In the genomic region with DNA sequence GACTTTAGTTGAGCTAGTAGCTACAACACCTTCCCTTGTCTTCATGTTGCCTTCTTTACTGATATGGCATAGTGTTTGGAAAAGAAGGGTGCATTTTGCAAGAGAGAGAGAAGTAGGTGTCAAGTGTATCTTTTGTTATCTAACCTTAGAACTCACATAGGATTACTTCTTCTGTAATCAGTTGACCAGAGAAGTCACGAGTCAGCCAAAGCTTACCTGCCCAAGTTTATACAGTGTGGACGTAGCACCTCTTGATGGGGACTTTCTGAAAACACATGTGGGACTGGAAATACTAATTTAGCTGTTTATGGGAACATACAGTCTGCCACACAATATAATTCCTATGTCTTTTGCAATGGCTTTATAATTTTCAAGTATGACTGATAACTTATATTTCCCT, we compare ENCODE assay signal across 29 cellular contexts. TPM values are rescaled to one million over a fixed set of nuclear protein-coding genes. Genes with fewer than 3 reads are reported as not detected.
DNase-seq lines count a peak whose midpoint lies in the region; FAIRE-seq and TF ChIP-seq lines count a peak whose summit lies in the region.
"Had no signal": no experiment of that assay in that cellular context is flagged by ENCODE, and none has a peak within 500 bp of the region (broad histone marks: within the 10 kb centered on the region; RNA-seq: fewer than 3 reads in every experiment).

No MANE protein-coding gene starts in this region.

- DNase-seq in DMS53 (lab: John Stamatoyannopoulos, UW) (peak; percentile 24), DMS53 treated with DMSO at 0.1 percent for 48 hours (lab: John Stamatoyannopoulos, UW; ENCODE audit: unreplicated experiment) (no peak), small intestine (peak; percentile 50), nephron progenitor cell (no peak)
- no peak for DNase-seq in activated T-cell treated with anti-CD3 and anti-CD28 coated beads, Interleukin-2, amount 50 U/mL, for 24 hours
- DNase-seq in activated CD8-positive, alpha-beta memory T cell treated with anti-CD3 and anti-CD28 coated beads, Interleukin-2, amount 50 U/mL, for 48 hours = no peak
- DNase-seq: activated CD4-positive, alpha-beta T cell treated with anti-CD3 and anti-CD28 coated beads, Interleukin-2, amount 50 U/mL, for 48 hours; activated CD4-positive, CD25-positive, alpha-beta regulatory T cell; activated CD8-positive, alpha-beta memory T cell treated with anti-CD3 and anti-CD28 coated beads, Interleukin-2, amount 50 U/mL, for 4 hours; CD4-positive, alpha-beta T cell; DMS 273 treated with DMSO at 0.1 percent for 48 hours; effector memory CD4-positive, alpha-beta T cell; erythroblast; Karpas-422; left ventricle myocardium inferior; midbrain; natural killer cell; NCI-H146; NCI-H510A; NK-92 treated with Interleukin-12 subunit alpha and Interleukin-12 subunit beta, amount 100 ng/mL, for 24 hours; SHP77 treated with DMSO at 0.1 percent for 48 hours; tibial artery had no signal

- 13 to 44% (median 24%) methylated on average over 2 of the region's 2 CpGs for WGBS in small intestine, 3 donors

- no peaks in the 10 kb centered on the region for H3K9me3 Mint-ChIP-seq in activated T-cell treated with anti-CD3 and anti-CD28 coated beads, Interleukin-2, amount 50 U/mL, for 24 hours
- no peaks in the 10 kb centered on the region for H3K9me3 Mint-ChIP-seq in nephron progenitor cell
- H3K9me3 Mint-ChIP-seq: activated naive CD4-positive, alpha-beta T cell treated with anti-CD3 and anti-CD28 coated beads, Interleukin-2, amount 50 U/mL, for 24 hours; activated T-helper 17 cell treated with anti-CD3 and anti-CD28 coated beads, Interleukin-2, amount 50 U/mL, for 72 hours; CD4-positive, alpha-beta T cell; natural killer cell; stimulated activated naive CD8-positive, alpha-beta T cell treated with anti-CD3 and anti-CD28 coated beads, Interleukin-15, Interleukin-2, amounts not matched to agents 100 ng/mL and 50 ng/mL, for 24 hours had no signal

- H3K4me1 Mint-ChIP-seq in activated T-cell treated with anti-CD3 and anti-CD28 coated beads, Interleukin-2, amount 50 U/mL, for 24 hours (ENCODE audit: low read depth) = peaks cover 1% of the 10 kb centered on the region
- H3K4me1 Mint-ChIP-seq in nephron progenitor cell = peaks cover 10% of the 10 kb centered on the region
- H3K4me1 Mint-ChIP-seq: activated naive CD4-positive, alpha-beta T cell treated with anti-CD3 and anti-CD28 coated beads, Interleukin-2, amount 50 U/mL, for 24 hours; activated T-helper 17 cell treated with anti-CD3 and anti-CD28 coated beads, Interleukin-2, amount 50 U/mL, for 72 hours; natural killer cell had no signal

- H3K27me3 Mint-ChIP-seq in activated T-cell treated with anti-CD3 and anti-CD28 coated beads, Interleukin-2, amount 50 U/mL, for 24 hours = peaks cover 20% of the 10 kb centered on the region
- H3K27me3 Mint-ChIP-seq in nephron progenitor cell (ENCODE audit: low read depth, poor library complexity) = no peaks in the 10 kb centered on the region

- H3K9me2 ChIP-seq in OCI-LY1 (ENCODE audit: low read depth, low read length) = no peaks in the 10 kb centered on the region

- H3K27ac Mint-ChIP-seq in activated T-cell treated with anti-CD3 and anti-CD28 coated beads, Interleukin-2, amount 50 U/mL, for 24 hours = no peak overlapping the region
- no peak overlapping the region for H3K27ac Mint-ChIP-seq in nephron progenitor cell
- H3K27ac Mint-ChIP-seq: activated naive CD4-positive, alpha-beta T cell treated with anti-CD3 and anti-CD28 coated beads, Interleukin-2, amount 50 U/mL, for 24 hours; activated T-helper 17 cell treated with anti-CD3 and anti-CD28 coated beads, Interleukin-2, amount 50 U/mL, for 72 hours; CD4-positive, alpha-beta T cell; natural killer cell; stimulated activated naive CD8-positive, alpha-beta T cell treated with anti-CD3 and anti-CD28 coated beads, Interleukin-15, Interleukin-2, amounts not matched to agents 100 ng/mL and 50 ng/mL, for 24 hours had no signal

- H3K4me3 ChIP-seq in OCI-LY1 (ENCODE audit: low read depth, low read length, poor library complexity, severe bottlenecking) (no peak overlapping the region), iPS-18a (ENCODE audit: low read length) (no peak overlapping the region), small intestine (ENCODE audit: low read depth in 1 of 2, low read length in 2 of 2) (no peak overlapping the region)
- H3K4me3 ChIP-seq: left ventricle myocardium inferior, tibial artery had no signal

- no peaks in the 10 kb centered on the region for H3K36me3 ChIP-seq in OCI-LY1 (ENCODE audit: insufficient read depth, low read length)
- H3K36me3 ChIP-seq in iPS-18a (ENCODE audit: control insufficient read depth, low read depth, low read length) = no peaks in the 10 kb centered on the region
- H3K36me3 ChIP-seq in small intestine (ENCODE audit: control insufficient read depth in 2 of 2, insufficient read depth in 2 of 2, low read length in 2 of 2) = no peaks in the 10 kb centered on the region
- H3K36me3 ChIP-seq: left ventricle myocardium inferior, tibial artery had no signal

- H3K4me3 Mint-ChIP-seq in activated T-cell treated with anti-CD3 and anti-CD28 coated beads, Interleukin-2, amount 50 U/mL, for 24 hours = no peak overlapping the region
- H3K4me3 Mint-ChIP-seq in nephron progenitor cell = no peak overlapping the region
- H3K4me3 Mint-ChIP-seq: activated naive CD4-positive, alpha-beta T cell treated with anti-CD3 and anti-CD28 coated beads, Interleukin-2, amount 50 U/mL, for 24 hours; activated T-helper 17 cell treated with anti-CD3 and anti-CD28 coated beads, Interleukin-2, amount 50 U/mL, for 72 hours; CD4-positive, alpha-beta T cell; natural killer cell; stimulated activated naive CD8-positive, alpha-beta T cell treated with anti-CD3 and anti-CD28 coated beads, Interleukin-15, Interleukin-2, amounts not matched to agents 100 ng/mL and 50 ng/mL, for 24 hours had no signal

- no peak overlapping the region for H2AFZ ChIP-seq in OCI-LY1 (ENCODE audit: low read length)

- H4K20me1 ChIP-seq in OCI-LY1 (ENCODE audit: insufficient read depth, low read length) = peaks cover 2% of the 10 kb centered on the region; the same call in 1 of the 2 replicates

- FAIRE-seq in small intestine (lab: Jason Lieb, UNC) = no peak

- no peaks in the 10 kb centered on the region for H3K79me2 ChIP-seq in OCI-LY1 (ENCODE audit: insufficient read depth, low read length)

- H3K27me3 ChIP-seq in OCI-LY1 (ENCODE audit: insufficient read depth, low read length) = no peaks in the 10 kb centered on the region
- no peaks in the 10 kb centered on the region for H3K27me3 ChIP-seq in iPS-18a (ENCODE audit: control insufficient read depth, insufficient read depth, low read length)
- no peaks in the 10 kb centered on the region for H3K27me3 ChIP-seq in small intestine (ENCODE audit: control insufficient read depth in 2 of 2, insufficient read depth in 2 of 2, low read length in 2 of 2)
- H3K27me3 ChIP-seq: tibial artery had no signal

- no peak overlapping the region for H3K9ac ChIP-seq in OCI-LY1 (ENCODE audit: low read length)
- H3K9ac ChIP-seq in iPS-18a (ENCODE audit: low read length) = no peak overlapping the region

- TF ChIP-seq CTCF in OCI-LY1 (IDR thresholded peaks at IDR 0.05; ENCODE audit: low read length) (peak; percentile 27; the same call in 1 of the 2 replicates), nephron progenitor cell (IDR thresholded peaks at IDR 0.05) (no peak)

- H3K27ac ChIP-seq in OCI-LY1 (ENCODE audit: low read depth, low read length, poor library complexity, severe bottlenecking) (no peak overlapping the region), iPS-18a (ENCODE audit: low read length) (peak overlapping the region; percentile 12), small intestine (ENCODE audit: low read depth in 1 of 2, low read length in 1 of 2) (peak overlapping the region in 1 of 2 donors; percentile 14)
- H3K27ac ChIP-seq: 22Rv1, HL-60, left ventricle myocardium inferior, tibial artery had no signal

- no peaks in the 10 kb centered on the region for H3F3A ChIP-seq in OCI-LY1 (ENCODE audit: insufficient read depth, low read length)

- H3K4me1 ChIP-seq in OCI-LY1 (ENCODE audit: insufficient read depth, low read length, severe bottlenecking) (no peaks in the 10 kb centered on the region), iPS-18a (ENCODE audit: control insufficient read depth, low read depth, low read length) (peaks cover 33% of the 10 kb centered on the region), small intestine (ENCODE audit: control insufficient read depth in 2 of 2, insufficient read depth in 1 of 2, low read depth in 1 of 2, low read length in 1 of 2) (peaks cover 0 to 3% of the 10 kb centered on the region in 2 donors)
- H3K4me1 ChIP-seq: tibial artery had no signal

- H3K9me3 ChIP-seq in OCI-LY1 (ENCODE audit: low read length) = no peaks in the 10 kb centered on the region
- H3K9me3 ChIP-seq in iPS-18a (ENCODE audit: control insufficient read depth, low read depth, low read length) = no peaks in the 10 kb centered on the region
- no peaks in the 10 kb centered on the region for H3K9me3 ChIP-seq in small intestine (ENCODE audit: control insufficient read depth, low read depth)
- H3K9me3 ChIP-seq: left ventricle myocardium inferior, tibial artery had no signal

- H3K36me3 Mint-ChIP-seq in activated T-cell treated with anti-CD3 and anti-CD28 coated beads, Interleukin-2, amount 50 U/mL, for 24 hours (ENCODE audit: low read depth) = no peaks in the 10 kb centered on the region
- no peaks in the 10 kb centered on the region for H3K36me3 Mint-ChIP-seq in nephron progenitor cell (ENCODE audit: low read depth)
- H3K36me3 Mint-ChIP-seq: activated naive CD4-positive, alpha-beta T cell treated with anti-CD3 and anti-CD28 coated beads, Interleukin-2, amount 50 U/mL, for 24 hours; natural killer cell had no signal

- no peak overlapping the region for H3K4me2 ChIP-seq in OCI-LY1 (ENCODE audit: low read length)

RNA-seq across cellular contexts. Expression of a gene that starts 56.0 kb away (rescaled TPM):
- 10 to 100 TPM in 1 of 3 donors, 1 to 10 TPM in 2; 7.6 to 18.9 (median 7.8) TPM for polyA plus RNA-seq in small intestine

Comparison
In these comparisons a context has a peak if more than half of its experiments do, and no peak if none do; other contexts are left out.
1. DNase-seq: peak in DMS53 (single experiment) and small intestine (single experiment); none in DMS53 treated with DMSO at 0.1 percent for 48 hours (single experiment), activated T-cell treated with anti-CD3 and anti-CD28 coated beads, Interleukin-2, amount 50 U/mL, for 24 hours (single experiment), nephron progenitor cell (single experiment) and activated CD8-positive, alpha-beta memory T cell treated with anti-CD3 and anti-CD28 coated beads, Interleukin-2, amount 50 U/mL, for 48 hours (single experiment).